In the genomic region with DNA sequence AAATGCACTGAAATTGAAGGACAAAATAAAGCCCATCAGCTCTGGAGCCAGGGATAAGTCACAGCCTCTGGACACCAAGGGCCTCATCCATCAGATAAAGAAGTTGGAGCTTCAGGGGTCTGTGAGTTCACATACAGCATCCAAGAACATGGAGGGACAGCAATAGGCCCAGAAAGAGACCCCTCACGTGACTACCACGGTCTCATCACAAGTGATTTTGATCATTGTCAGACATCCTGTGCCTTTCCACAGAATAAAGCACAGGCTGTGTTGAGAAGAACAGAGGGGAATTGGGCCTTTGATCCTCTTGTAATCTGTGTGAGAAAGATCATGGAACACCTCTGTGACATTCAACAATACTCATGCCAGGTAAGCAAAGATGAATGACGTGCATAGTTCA, we compare ENCODE assay signal across 8 cellular contexts.
"Had no signal": no experiment of that assay in that cellular context is flagged by ENCODE, and none has a peak within 500 bp of the region (broad histone marks: within the 10 kb centered on the region; RNA-seq: fewer than 3 reads in every experiment).

No MANE protein-coding gene starts in this region.

- FAIRE-seq: HepG2, HTR-8/SVneo had no signal

- H3K9ac ChIP-seq: KMS-11 had no signal

- H3K4me2 ChIP-seq: KMS-11 had no signal

- H3K27ac ChIP-seq: HL-60, KMS-11 had no signal

- H3K36me3 Mint-ChIP-seq: IgD-negative memory B cell had no signal

- ATAC-seq: HepG2 had no signal

- H3K4me1 Mint-ChIP-seq: IgD-negative memory B cell had no signal

- DNase-seq: IMR-90, KBM-7, KG1 had no signal

- H3K4me3 Mint-ChIP-seq: IgD-negative memory B cell had no signal
